In the genomic region with DNA sequence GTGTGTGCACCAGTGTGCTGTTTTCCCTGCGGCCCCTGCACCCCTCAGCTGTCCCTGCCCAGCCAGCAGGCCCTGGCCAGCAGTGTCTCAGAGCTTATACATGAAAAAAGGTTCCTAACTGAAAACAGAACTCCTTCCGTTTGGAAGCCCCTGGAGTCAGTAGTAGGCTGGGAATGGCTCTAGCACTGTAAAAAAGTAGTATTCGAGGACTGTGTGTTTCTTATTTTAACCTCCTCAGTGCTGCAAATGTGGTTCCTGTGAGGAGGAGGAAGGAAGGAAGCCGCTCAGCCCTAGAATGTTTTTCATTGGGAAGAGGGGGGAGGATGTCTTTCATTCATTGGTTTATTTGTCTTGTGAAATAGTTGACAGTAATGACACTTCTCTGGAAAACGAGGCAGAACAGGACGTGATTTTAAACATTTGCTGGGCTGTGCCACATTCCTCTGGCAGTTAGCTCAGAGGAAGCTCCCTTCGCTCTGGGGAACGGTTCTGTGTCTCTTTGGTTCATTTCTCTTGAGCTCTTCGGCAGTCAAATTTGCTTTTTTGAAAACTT, we compare ENCODE assay signal across 8 cellular contexts.
DNase-seq lines count a peak whose midpoint lies in the region; ATAC-seq and TF ChIP-seq lines count a peak whose summit lies in the region.

No MANE protein-coding gene starts in this region.

- H3K4me1 ChIP-seq in mesenchymal stem cell (ENCODE audit: control insufficient read depth, insufficient read depth, low read depth, low read length) (peaks cover 18% of the 10 kb centered on the region), upper lobe of left lung (peaks cover 55 to 83% (median 64%) of the 10 kb centered on the region in 4 donors)

- ATAC-seq in effector memory CD8-positive, alpha-beta T cell (replicated peaks): no peak
- peak; percentile 62 to 64 for ATAC-seq in upper lobe of left lung (ENCODE audit: low FRiP score in 2 of 2)

- H3K36me3 ChIP-seq in mesenchymal stem cell (ENCODE audit: control insufficient read depth in 1 of 2, insufficient read depth in 2 of 2, low read depth in 1 of 2, low read length in 2 of 2): peaks cover 0 to 5% of the 10 kb centered on the region in 2 experiments
- peaks cover 0 to 7% (median 0%) of the 10 kb centered on the region in 4 donors for H3K36me3 ChIP-seq in upper lobe of left lung

- H3K9me3 Mint-ChIP-seq in effector memory CD8-positive, alpha-beta T cell: no peaks in the 10 kb centered on the region

- peak in 2 of 4 donors; percentile 79 for TF ChIP-seq EP300 in upper lobe of left lung (IDR thresholded peaks at IDR 0.05)

- H3K9ac ChIP-seq in mesenchymal stem cell (ENCODE audit: low read length): peak overlapping the region; percentile 89

- peak overlapping the region; percentile 91 to 93 for H3K18ac ChIP-seq in mesenchymal stem cell (ENCODE audit: low read depth in 1 of 2, low read length in 2 of 2)

- TF ChIP-seq POLR2A in GM18526 (IDR thresholded peaks at IDR 0.05; ENCODE audit: extremely low read depth, insufficient read length) (peak; percentile 31), upper lobe of left lung (IDR thresholded peaks at IDR 0.05) (peak in 3 of 4 donors; percentile 33 to 65 (median 40))

- 0% methylated on average over 9 of the region's 9 CpGs for WGBS in mesenchymal stem cell
- 0 to 1% methylated on average over 9 of the region's 9 CpGs for WGBS in upper lobe of left lung, 2 donors

- peak overlapping the region; percentile 67 to 76 for H3K4me3 ChIP-seq in mesenchymal stem cell (ENCODE audit: insufficient read depth in 1 of 2, low read depth in 1 of 2, low read length in 2 of 2)
- peak overlapping the region; percentile 21 to 66 (median 56) for H3K4me3 ChIP-seq in upper lobe of left lung

- H3K27ac Mint-ChIP-seq in effector memory CD8-positive, alpha-beta T cell: peak overlapping the region; percentile 90 to 95

- no peak overlapping the region for H2AK5ac ChIP-seq in mesenchymal stem cell (ENCODE audit: low read length, severe bottlenecking)

- H3K4me3 Mint-ChIP-seq in effector memory CD8-positive, alpha-beta T cell: peak overlapping the region; percentile 94 to 98

- H3K4ac ChIP-seq in mesenchymal stem cell (ENCODE audit: low read depth in 1 of 2, low read length in 2 of 2): peak overlapping the region; percentile 78 to 95

- H3K23ac ChIP-seq in mesenchymal stem cell (ENCODE audit: low read length in 2 of 2): peak overlapping the region in 1 of 2 experiments; percentile 99

- H3K79me1 ChIP-seq in mesenchymal stem cell (replicated peaks; ENCODE audit: low read length, poor library complexity, severe bottlenecking): peaks cover 8% of the 10 kb centered on the region

- H3K27me3 ChIP-seq in mesenchymal stem cell (ENCODE audit: control insufficient read depth in 1 of 2, insufficient read depth in 1 of 2, low read length in 2 of 2) (no peaks in the 10 kb centered on the region), upper lobe of left lung (no peaks in the 10 kb centered on the region)

- H3K4me1 Mint-ChIP-seq in effector memory CD8-positive, alpha-beta T cell (ENCODE audit: low read depth in 2 of 2): peaks cover 31 to 54% of the 10 kb centered on the region in 2 donors

- H2BK5ac ChIP-seq in mesenchymal stem cell (ENCODE audit: low read depth, low read length, poor library complexity, severe bottlenecking): peak overlapping the region; percentile 69

- DNase-seq in AG08396 (ENCODE audit: low spot score) (peak; percentile 76), SKM-1 (lab: John Stamatoyannopoulos, UW; ENCODE audit: unreplicated experiment) (peak; percentile 35), mesenchymal stem cell (peak; percentile 93), upper lobe of left lung (peak; percentile 41 to 54), NCI-H446 treated with DMSO at 0.1 percent for 48 hours (lab: John Stamatoyannopoulos, UW) (no peak)
- DNase-seq in effector memory CD8-positive, alpha-beta T cell: no peak
- DNase-seq in activated effector memory CD4-positive, alpha-beta T cell treated with anti-CD3 and anti-CD28 coated beads, Interleukin-2, amount 50 U/mL, for 16 hours: no peak

- H2BK120ac ChIP-seq in mesenchymal stem cell (ENCODE audit: low read depth, low read length): peak overlapping the region; percentile 89

- H3K27ac ChIP-seq in mesenchymal stem cell (ENCODE audit: low read length, poor library complexity, severe bottlenecking): peak overlapping the region; percentile 80
- peak overlapping the region; percentile 93 to 95 (median 94) for H3K27ac ChIP-seq in upper lobe of left lung

- peak overlapping the region in 1 of 2 experiments; percentile 30 for H2BK12ac ChIP-seq in mesenchymal stem cell (ENCODE audit: low read length in 2 of 2)

- no peak overlapping the region for H2AFZ ChIP-seq in mesenchymal stem cell (ENCODE audit: low read depth, low read length)

- peak overlapping the region; percentile 92 for H3K4me2 ChIP-seq in mesenchymal stem cell (ENCODE audit: low read length, poor library complexity, severe bottlenecking)

- TF ChIP-seq CTCF in upper lobe of left lung (IDR thresholded peaks at IDR 0.05): no peak

- H3K14ac ChIP-seq in mesenchymal stem cell (ENCODE audit: low read length in 2 of 2): no peak overlapping the region

- H3K36me3 Mint-ChIP-seq in effector memory CD8-positive, alpha-beta T cell (ENCODE audit: insufficient read depth): peaks cover 7% of the 10 kb centered on the region

- peak overlapping the region; percentile 77 for H4K8ac ChIP-seq in mesenchymal stem cell (ENCODE audit: low read length)

- H4K91ac ChIP-seq in mesenchymal stem cell (ENCODE audit: low read length): peak overlapping the region; percentile 60

- H3K9me3 ChIP-seq in mesenchymal stem cell (ENCODE audit: control insufficient read depth, low read length) (no peaks in the 10 kb centered on the region), upper lobe of left lung (no peaks in the 10 kb centered on the region)

- H2BK15ac ChIP-seq in mesenchymal stem cell (ENCODE audit: low read depth, poor library complexity, severe bottlenecking): peak overlapping the region; percentile 63

- no peaks in the 10 kb centered on the region for H3K27me3 Mint-ChIP-seq in effector memory CD8-positive, alpha-beta T cell

Comparison
In these comparisons a context has a peak if more than half of its experiments do, and no peak if none do; other contexts are left out.
1. DNase-seq: peak in AG08396 (single experiment), SKM-1 (single experiment), mesenchymal stem cell (single experiment) and upper lobe of left lung (2 of 2); none in effector memory CD8-positive, alpha-beta T cell (0 of 3), NCI-H446 treated with DMSO at 0.1 percent for 48 hours (single experiment) and activated effector memory CD4-positive, alpha-beta T cell treated with anti-CD3 and anti-CD28 coated beads, Interleukin-2, amount 50 U/mL, for 16 hours (single experiment).